Comparison of ENCODE assay signal across 1 cellular context in the genomic region with DNA sequence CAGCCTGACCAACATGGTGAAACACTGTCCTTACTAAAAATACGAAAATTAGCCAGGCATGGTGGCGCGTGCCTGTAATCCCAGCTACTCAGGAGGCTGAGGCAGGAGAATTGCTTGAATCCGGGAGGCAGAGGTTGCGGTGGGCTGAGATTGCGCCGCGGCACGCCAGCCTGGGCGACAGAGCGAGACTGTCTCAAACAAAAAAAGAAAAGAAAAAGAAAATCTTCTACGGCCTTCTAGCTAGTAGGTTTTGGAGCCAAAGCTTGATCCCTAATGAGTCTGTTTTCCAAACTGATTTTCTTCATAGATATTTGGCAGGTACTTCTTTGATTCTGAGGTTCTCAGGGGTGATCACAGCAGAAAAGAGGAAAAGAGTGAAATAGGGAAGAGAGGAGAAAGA.
TF ChIP-seq lines count a peak whose summit lies in the region.

No MANE protein-coding gene starts in this region.

TF ChIP-seq in IMR-90, 13 proteins besides CTCF, POLR2A, EP300 and RAD21:
- TF ChIP-seq MAFK (IDR thresholded peaks at IDR 0.05; ENCODE audit: low read depth, low read length) (no peak), RFX5 (IDR thresholded peaks at IDR 0.05; ENCODE audit: low read depth, low read length) (no peak), MAZ (IDR thresholded peaks at IDR 0.05; ENCODE audit: borderline replicate concordance, low read depth, low read length) (no peak), CEBPB (IDR thresholded peaks at IDR 0.05; ENCODE audit: low read depth, low read length) (no peak), RCOR1 (IDR thresholded peaks at IDR 0.05; ENCODE audit: insufficient replicate concordance, low read length) (no peak), MXI1 (IDR thresholded peaks at IDR 0.05; ENCODE audit: borderline replicate concordance, low read depth, low read length) (no peak), CHD1 (IDR thresholded peaks at IDR 0.05; ENCODE audit: low read depth, low read length) (no peak), FOS (IDR thresholded peaks at IDR 0.05; ENCODE audit: low read depth, low read length) (no peak), BHLHE40 (IDR thresholded peaks at IDR 0.05; ENCODE audit: low read depth, low read length) (no peak), NFE2L2 (IDR thresholded peaks at IDR 0.05; ENCODE audit: low read depth, low read length) (no peak), SMC3 (IDR thresholded peaks at IDR 0.05; ENCODE audit: low read depth, low read length) (no peak)
- TF ChIP-seq, protein P1, sequence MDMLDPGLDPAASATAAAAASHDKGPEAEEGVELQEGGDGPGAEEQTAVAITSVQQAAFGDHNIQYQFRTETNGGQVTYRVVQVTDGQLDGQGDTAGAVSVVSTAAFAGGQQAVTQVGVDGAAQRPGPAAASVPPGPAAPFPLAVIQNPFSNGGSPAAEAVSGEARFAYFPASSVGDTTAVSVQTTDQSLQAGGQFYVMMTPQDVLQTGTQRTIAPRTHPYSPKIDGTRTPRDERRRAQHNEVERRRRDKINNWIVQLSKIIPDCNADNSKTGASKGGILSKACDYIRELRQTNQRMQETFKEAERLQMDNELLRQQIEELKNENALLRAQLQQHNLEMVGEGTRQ (IDR thresholded peaks at IDR 0.05; ENCODE audit: low read depth, low read length) = no peak
- TF ChIP-seq, protein P2, sequence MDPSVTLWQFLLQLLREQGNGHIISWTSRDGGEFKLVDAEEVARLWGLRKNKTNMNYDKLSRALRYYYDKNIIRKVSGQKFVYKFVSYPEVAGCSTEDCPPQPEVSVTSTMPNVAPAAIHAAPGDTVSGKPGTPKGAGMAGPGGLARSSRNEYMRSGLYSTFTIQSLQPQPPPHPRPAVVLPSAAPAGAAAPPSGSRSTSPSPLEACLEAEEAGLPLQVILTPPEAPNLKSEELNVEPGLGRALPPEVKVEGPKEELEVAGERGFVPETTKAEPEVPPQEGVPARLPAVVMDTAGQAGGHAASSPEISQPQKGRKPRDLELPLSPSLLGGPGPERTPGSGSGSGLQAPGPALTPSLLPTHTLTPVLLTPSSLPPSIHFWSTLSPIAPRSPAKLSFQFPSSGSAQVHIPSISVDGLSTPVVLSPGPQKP (IDR thresholded peaks at IDR 0.05; ENCODE audit: borderline replicate concordance, low read depth, low read length) = no peak
